ENCODE assay signal across 1 cellular context in genomic region chr15:89680282-89680873, GRCh38.
TF ChIP-seq lines count a peak whose summit lies in the region.

No MANE protein-coding gene starts in this region.

TF ChIP-seq in HepG2, 621 proteins besides CTCF, POLR2A, EP300 and RAD21 (continued from another document):
- no peak for TF ChIP-seq ZNF33B (CRISPR knock-in tag; IDR thresholded peaks at IDR 0.05)
- TF ChIP-seq CCAR2 (optimal IDR thresholded peaks at IDR 0.05; ENCODE audit: low read depth, low read length): no peak
- TF ChIP-seq BORCS8-MEF2B (CRISPR knock-in tag; IDR thresholded peaks at IDR 0.05): peak; percentile 63; the same call in 1 of the 2 replicates
- peak; percentile 65; the same call in 1 of the 2 replicates for TF ChIP-seq NR2F2 (IDR thresholded peaks at IDR 0.05; ENCODE audit: borderline replicate concordance, low read depth)
- 0 out of 2 replicates have a peak, but pooled peaks have one; percentile 22 for TF ChIP-seq POGZ (CRISPR knock-in tag; IDR thresholded peaks at IDR 0.05)
- no peak for TF ChIP-seq NFKBIZ (CRISPR knock-in tag; IDR thresholded peaks at IDR 0.05)
- no peak for TF ChIP-seq ZNF607 (CRISPR knock-in tag; IDR thresholded peaks at IDR 0.05; ENCODE audit: borderline replicate concordance)
- TF ChIP-seq ZNF274 (CRISPR knock-in tag; IDR thresholded peaks at IDR 0.05): no peak
- no peak for TF ChIP-seq ZFAT (CRISPR knock-in tag; conservative IDR thresholded peaks at IDR 0.05)
- no peak for TF ChIP-seq ZNF234 (CRISPR knock-in tag; conservative IDR thresholded peaks at IDR 0.05)
- peak; percentile 40; the same call in 1 of the 2 replicates for TF ChIP-seq KDM6A (CRISPR knock-in tag; IDR thresholded peaks at IDR 0.05; ENCODE audit: low read depth)
- TF ChIP-seq ZNF282 (IDR thresholded peaks at IDR 0.05; ENCODE audit: partially characterized antibody): no peak
- no peak for TF ChIP-seq ZNF335 (CRISPR knock-in tag; IDR thresholded peaks at IDR 0.05)
- TF ChIP-seq, protein P1, sequence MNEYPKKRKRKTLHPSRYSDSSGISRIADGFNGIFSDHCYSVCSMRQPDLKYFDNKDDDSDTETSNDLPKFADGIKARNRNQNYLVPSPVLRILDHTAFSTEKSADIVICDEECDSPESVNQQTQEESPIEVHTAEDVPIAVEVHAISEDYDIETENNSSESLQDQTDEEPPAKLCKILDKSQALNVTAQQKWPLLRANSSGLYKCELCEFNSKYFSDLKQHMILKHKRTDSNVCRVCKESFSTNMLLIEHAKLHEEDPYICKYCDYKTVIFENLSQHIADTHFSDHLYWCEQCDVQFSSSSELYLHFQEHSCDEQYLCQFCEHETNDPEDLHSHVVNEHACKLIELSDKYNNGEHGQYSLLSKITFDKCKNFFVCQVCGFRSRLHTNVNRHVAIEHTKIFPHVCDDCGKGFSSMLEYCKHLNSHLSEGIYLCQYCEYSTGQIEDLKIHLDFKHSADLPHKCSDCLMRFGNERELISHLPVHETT (CRISPR knock-in tag; conservative IDR thresholded peaks at IDR 0.05): no peak
- TF ChIP-seq DZIP1 (CRISPR knock-in tag; IDR thresholded peaks at IDR 0.05): no peak
- TF ChIP-seq MIER2 (CRISPR knock-in tag; IDR thresholded peaks at IDR 0.05): peak; percentile 56; the same call in 1 of the 2 replicates
- TF ChIP-seq ZNF34 (CRISPR knock-in tag; IDR thresholded peaks at IDR 0.05; ENCODE audit: borderline replicate concordance): no peak
- TF ChIP-seq, protein P2, sequence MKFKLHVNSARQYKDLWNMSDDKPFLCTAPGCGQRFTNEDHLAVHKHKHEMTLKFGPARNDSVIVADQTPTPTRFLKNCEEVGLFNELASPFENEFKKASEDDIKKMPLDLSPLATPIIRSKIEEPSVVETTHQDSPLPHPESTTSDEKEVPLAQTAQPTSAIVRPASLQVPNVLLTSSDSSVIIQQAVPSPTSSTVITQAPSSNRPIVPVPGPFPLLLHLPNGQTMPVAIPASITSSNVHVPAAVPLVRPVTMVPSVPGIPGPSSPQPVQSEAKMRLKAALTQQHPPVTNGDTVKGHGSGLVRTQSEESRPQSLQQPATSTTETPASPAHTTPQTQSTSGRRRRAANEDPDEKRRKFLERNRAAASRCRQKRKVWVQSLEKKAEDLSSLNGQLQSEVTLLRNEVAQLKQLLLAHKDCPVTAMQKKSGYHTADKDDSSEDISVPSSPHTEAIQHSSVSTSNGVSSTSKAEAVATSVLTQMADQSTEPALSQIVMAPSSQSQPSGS (CRISPR knock-in tag; IDR thresholded peaks at IDR 0.05): peak; percentile 14; the same call in 1 of the 2 replicates
